Comparison of ENCODE assay signal across 24 cellular contexts in genomic region chrX:52138830-52139544, GRCh38.
"Had no signal": no experiment of that assay in that cellular context is flagged by ENCODE, and none has a peak within 500 bp of the region (broad histone marks: within the 10 kb centered on the region; RNA-seq: fewer than 3 reads in every experiment).

No MANE protein-coding gene starts in this region.

- H3K27ac ChIP-seq: neutrophil, pancreas, psoas muscle, right lobe of liver, sigmoid colon, stomach, thoracic aorta, thyroid gland, tibial nerve, upper lobe of left lung, vagina had no signal

- H3K4me1 ChIP-seq: pancreas, psoas muscle, right lobe of liver, sigmoid colon, stomach, thyroid gland, tibial nerve, upper lobe of left lung, vagina had no signal

- H3K36me3 ChIP-seq: neutrophil, pancreas, right lobe of liver, sigmoid colon, stomach, thoracic aorta, thyroid gland, tibial nerve, upper lobe of left lung, vagina had no signal

- ATAC-seq: naive thymus-derived CD8-positive, alpha-beta T cell; pancreas; psoas muscle; right cardiac atrium; stimulated activated effector memory CD8-positive, alpha-beta T cell treated with anti-CD3 and anti-CD28 coated beads, Interleukin-12 subunit alpha, Interleukin-12 subunit beta, amount 100 ng/mL, for 72 hours; stimulated activated naive B cell treated with anti-CD40 and anti-IgM and Interleukin-4, amounts not matched to agents 10 μg/mL and 1 μg/mL and 100 μg/mL, for 72 hours had no signal

- H3K27me3 ChIP-seq: neutrophil, right lobe of liver, sigmoid colon, stomach, thyroid gland, tibial nerve, upper lobe of left lung, vagina had no signal

- DNase-seq: naive thymus-derived CD8-positive, alpha-beta T cell; nephron progenitor cell; nucleus accumbens; right lobe of liver; sigmoid colon; small intestine; stimulated activated CD4-positive, alpha-beta T cell treated with anti-CD3 and anti-CD28 coated beads, Interleukin-15, amount 100 ng/mL, for 24 hours; stimulated activated CD4-positive, alpha-beta T cell treated with anti-CD3 and anti-CD28 coated beads, Interleukin-2, amount 100 ng/mL, for 24 hours; stimulated activated CD4-positive, alpha-beta T cell treated with anti-CD3 and anti-CD28 coated beads, Interleukin-2, amount 100 ng/mL, for 48 hours; stimulated activated CD4-positive, alpha-beta T cell treated with anti-CD3 and anti-CD28 coated beads, Interleukin-4, amount 100 ng/mL, for 24 hours; stimulated activated naive B cell treated with anti-CD40 and anti-IgM and Interleukin-4, amounts not matched to agents 10 μg/mL and 1 μg/mL and 100 μg/mL, for 72 hours; stimulated activated naive CD4-positive, alpha-beta T cell treated with Interleukin-2 at 50 U/mL for 16 hours; stomach; thyroid gland; trophoblast cell; upper lobe of left lung had no signal

- H3K4me3 ChIP-seq: pancreas, psoas muscle, right lobe of liver, sigmoid colon, stomach, thoracic aorta, thyroid gland, tibial nerve, upper lobe of left lung, vagina had no signal

- H3K9me3 ChIP-seq: neutrophil, pancreas, psoas muscle, right lobe of liver, sigmoid colon, stomach, thoracic aorta, thyroid gland, tibial nerve, upper lobe of left lung, vagina had no signal
